Comparison of ENCODE assay signal across 9 cellular contexts in genomic region chr22:20268289-20268349, GRCh38. TPM values are rescaled to one million over a fixed set of nuclear protein-coding genes. Genes with fewer than 3 reads are reported as not detected.
DNase-seq lines count a peak whose midpoint lies in the region; ATAC-seq, FAIRE-seq and TF ChIP-seq lines count a peak whose summit lies in the region.
"Had no signal": no experiment of that assay in that cellular context is flagged by ENCODE, and none has a peak within 500 bp of the region (broad histone marks: within the 10 kb centered on the region; RNA-seq: fewer than 3 reads in every experiment).

Gene RTN4R, minus strand, starts transcription at chr22:20268318. Its CDS starts 226 bp downstream, at chr22:20268092.

- H3K27ac Mint-ChIP-seq in CD4-positive, CD25-positive, alpha-beta regulatory T cell, result no peak within 1 kb of the TSS
- no peak within 1 kb of the TSS for H3K27ac Mint-ChIP-seq in osteocyte (ENCODE audit: unreplicated experiment)

- peaks cover 12% of the 10 kb centered on the region for H3K4me1 ChIP-seq in CD4-positive, CD25-positive, alpha-beta regulatory T cell (ENCODE audit: control insufficient read depth, insufficient read depth, low read length, poor library complexity, severe bottlenecking)
- H3K4me1 ChIP-seq in OCI-LY3 (ENCODE audit: low read length), result no peaks in the 10 kb centered on the region

- H4K20me1 ChIP-seq in OCI-LY3 (ENCODE audit: insufficient read depth, low read length), result no peaks in the 10 kb centered on the region

- H2AFZ ChIP-seq in OCI-LY3 (ENCODE audit: low read depth, low read length), result peak within 1 kb of the TSS; percentile 52

- TF ChIP-seq POLR2A in H54 (IDR thresholded peaks at IDR 0.05; ENCODE audit: low read depth, low read length), result no peak

- no peaks in the 10 kb centered on the region for H3K36me3 ChIP-seq in CD4-positive, CD25-positive, alpha-beta regulatory T cell (ENCODE audit: control insufficient read depth, insufficient read depth, low read length)
- no peaks in the 10 kb centered on the region for H3K36me3 ChIP-seq in OCI-LY3 (replicated peaks; ENCODE audit: low read depth, low read length)

- H3K79me2 ChIP-seq in OCI-LY3 (ENCODE audit: low read length), result no peaks in the 10 kb centered on the region

- no peaks in the 10 kb centered on the region for H3K36me3 Mint-ChIP-seq in CD4-positive, CD25-positive, alpha-beta regulatory T cell
- no peaks in the 10 kb centered on the region for H3K36me3 Mint-ChIP-seq in osteocyte (ENCODE audit: unreplicated experiment)

- peaks cover 5% of the 10 kb centered on the region for H3K27me3 Mint-ChIP-seq in CD4-positive, CD25-positive, alpha-beta regulatory T cell
- no peaks in the 10 kb centered on the region for H3K27me3 Mint-ChIP-seq in osteocyte (ENCODE audit: unreplicated experiment)

- H3K9me3 Mint-ChIP-seq in CD4-positive, CD25-positive, alpha-beta regulatory T cell, result peaks cover 0 to 1% (median 0%) of the 10 kb centered on the region in 7 donors
- H3K9me3 Mint-ChIP-seq in osteocyte (ENCODE audit: unreplicated experiment), result no peaks in the 10 kb centered on the region

- H3K27me3 ChIP-seq in CD4-positive, CD25-positive, alpha-beta regulatory T cell (ENCODE audit: control insufficient read depth, insufficient read depth, low read length), result no peaks in the 10 kb centered on the region
- no peaks in the 10 kb centered on the region; the same call in 1 of the 2 replicates for H3K27me3 ChIP-seq in OCI-LY3 (ENCODE audit: low read depth, low read length)

- H3K27ac ChIP-seq in CD4-positive, CD25-positive, alpha-beta regulatory T cell (ENCODE audit: insufficient read depth, low read length, poor library complexity, severe bottlenecking), result no peak within 1 kb of the TSS
- H3K27ac ChIP-seq in OCI-LY3 (ENCODE audit: low read length) (no peak within 1 kb of the TSS), epithelial cell of prostate (peak within 1 kb of the TSS; percentile 43)

- H3K4me1 Mint-ChIP-seq in CD4-positive, CD25-positive, alpha-beta regulatory T cell, result peaks cover 0 to 9% (median 0%) of the 10 kb centered on the region in 4 donors
- peaks cover 16% of the 10 kb centered on the region for H3K4me1 Mint-ChIP-seq in osteocyte (ENCODE audit: unreplicated experiment)

- H3K4me3 ChIP-seq in CD4-positive, CD25-positive, alpha-beta regulatory T cell (ENCODE audit: low read depth, low read length), result no peak within 1 kb of the TSS
- peak within 1 kb of the TSS; percentile 72 for H3K4me3 ChIP-seq in OCI-LY3 (ENCODE audit: low read length)

- H3K9me3 ChIP-seq in CD4-positive, CD25-positive, alpha-beta regulatory T cell (ENCODE audit: control insufficient read depth in 2 of 2, low read length in 2 of 2), result no peaks in the 10 kb centered on the region
- H3K9me3 ChIP-seq in OCI-LY3 (ENCODE audit: insufficient read depth, low read length), result no peaks in the 10 kb centered on the region

- peak within 1 kb of the TSS; percentile 49; the same call in 1 of the 2 replicates for H3K9ac ChIP-seq in OCI-LY3 (ENCODE audit: low read length)

- FAIRE-seq in H54 (lab: Jason Lieb, UNC), result no peak
- FAIRE-seq: islet of Langerhans had no signal

- H3K4me2 ChIP-seq in OCI-LY3 (ENCODE audit: low read length), result peak within 1 kb of the TSS; percentile 58

- TF ChIP-seq CTCF in OCI-LY3 (IDR thresholded peaks at IDR 0.05; ENCODE audit: low read depth, low read length) (no peak), osteocyte (IDR thresholded peaks at IDR 0.05) (no peak)

- H3K4me3 Mint-ChIP-seq in CD4-positive, CD25-positive, alpha-beta regulatory T cell, result peak within 1 kb of the TSS in 3 of 4 donors; percentile 61 to 76 (median 75)
- H3K4me3 Mint-ChIP-seq in osteocyte (ENCODE audit: unreplicated experiment), result peak within 1 kb of the TSS; percentile 59

- ATAC-seq in CD4-positive, CD25-positive, alpha-beta regulatory T cell (ENCODE audit: low read depth in 2 of 2), result no peak
- no peak for ATAC-seq in GM18870 (IDR thresholded peaks at IDR 0.05; ENCODE audit: unreplicated experiment)

- no peak for DNase-seq in CD4-positive, CD25-positive, alpha-beta regulatory T cell
- no peak for DNase-seq in epithelial cell of prostate (ENCODE audit: low read depth, low spot score)
- no peak for DNase-seq in osteocyte (ENCODE audit: extremely low spot score, unreplicated experiment)
- DNase-seq in H54 (ENCODE audit: insufficient read length, low spot score), result no peak
- DNase-seq in hypothalamus (lab: John Stamatoyannopoulos, UW), result no peak
- no peak for DNase-seq in cerebellum (ENCODE audit: low spot score)

RNA-seq across cellular contexts. Expression of gene RTN4R, which starts in this region (rescaled TPM):
- 1.3 TPM for total RNA-seq in CD4-positive, CD25-positive, alpha-beta regulatory T cell
- 1 to 10 TPM; 1.2 to 3.3 (median 1.9) TPM for polyA plus RNA-seq in CD4-positive, CD25-positive, alpha-beta regulatory T cell
- total RNA-seq in osteocyte, result 1.5 and 2.1 TPM in 2 replicates
- 8.0 TPM for total RNA-seq in cerebellum
